Comparison of ENCODE assay signal across 6 cellular contexts in the genomic region with DNA sequence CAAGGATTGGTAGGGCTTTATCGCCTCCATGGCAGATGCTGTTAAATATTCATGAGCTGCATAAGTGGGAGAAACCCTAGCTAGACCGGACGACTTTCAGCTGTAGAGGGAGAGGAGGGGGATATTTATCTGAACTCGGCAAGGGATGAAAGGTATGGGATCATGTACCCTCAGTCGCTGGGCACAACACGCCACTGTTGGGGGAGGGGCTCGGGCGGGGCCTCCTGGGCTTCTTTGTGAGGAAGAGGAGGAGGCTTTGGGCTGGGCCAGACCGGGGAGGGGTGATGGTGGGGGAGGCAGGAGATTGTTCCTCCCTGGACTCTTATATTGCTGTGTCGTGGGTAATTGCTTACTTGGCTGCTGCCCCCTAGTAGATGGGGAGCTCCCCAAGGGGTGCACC.
"Had no signal": no experiment of that assay in that cellular context is flagged by ENCODE, and none has a peak within 500 bp of the region (broad histone marks: within the 10 kb centered on the region; RNA-seq: fewer than 3 reads in every experiment).

No MANE protein-coding gene starts in this region.

- DNase-seq: GM23248, GOT3, H7, HFFc6, IMR-90, KG1 had no signal

- H3K27ac Mint-ChIP-seq: HFFc6 had no signal

- H3K9me3 Mint-ChIP-seq: HFFc6 had no signal

- H3K4me3 Mint-ChIP-seq: HFFc6 had no signal
